8 cellular contexts compared by ENCODE assay signal in genomic region chr17:19202448-19202847, GRCh38. TPM values are rescaled to one million over a fixed set of nuclear protein-coding genes. Genes with fewer than 3 reads are reported as not detected.
DNase-seq lines count a peak whose midpoint lies in the region; ATAC-seq and TF ChIP-seq lines count a peak whose summit lies in the region.
"Not testable (repeated sequence)": the region's sequence is repeated elsewhere in the genome, so short reads cannot be mapped to it uniquely, and the experiment has no call there.

No MANE protein-coding gene starts in this region.

- not testable (repeated sequence) for TF ChIP-seq CTCF in activated CD8-positive, alpha-beta T cell treated with anti-CD3 and anti-CD28 coated beads for 36 hours (IDR thresholded peaks at IDR 0.05); gastroesophageal sphincter (IDR thresholded peaks at IDR 0.05); mucosa of descending colon (IDR thresholded peaks at IDR 0.05); thoracic aorta (IDR thresholded peaks at IDR 0.05)

- peak; percentile 70 for ATAC-seq in GM18505 (IDR thresholded peaks at IDR 0.05; ENCODE audit: unreplicated experiment)
- peak; percentile 81 for ATAC-seq in GM19452 (IDR thresholded peaks at IDR 0.05; ENCODE audit: unreplicated experiment)
- ATAC-seq in HG02759 (IDR thresholded peaks at IDR 0.05; ENCODE audit: unreplicated experiment) = peak; percentile 70
- peak; percentile 71 for ATAC-seq in HG03439 (IDR thresholded peaks at IDR 0.05; ENCODE audit: unreplicated experiment)
- ATAC-seq in activated CD8-positive, alpha-beta T cell treated with anti-CD3 and anti-CD28 coated beads for 36 hours = peak; percentile 99
- ATAC-seq in gastroesophageal sphincter = peak; percentile 90
- ATAC-seq in mucosa of descending colon = peak; percentile 96
- ATAC-seq in thoracic aorta (ENCODE audit: insufficient number of reproducible peaks, low FRiP score, low read depth) = peak; percentile 60

- not testable (repeated sequence) for H3K4me3 Mint-ChIP-seq in activated CD8-positive, alpha-beta T cell treated with anti-CD3 and anti-CD28 coated beads for 36 hours

- H3K27ac ChIP-seq in gastroesophageal sphincter, thoracic aorta: not testable (repeated sequence)

- not testable (repeated sequence) for H3K4me3 ChIP-seq in gastroesophageal sphincter, mucosa of descending colon, thoracic aorta

- H3K4me1 ChIP-seq in gastroesophageal sphincter; mucosa of descending colon (ENCODE audit: low read depth); thoracic aorta (ENCODE audit: control insufficient read depth in 1 of 2, low read depth in 2 of 2): not testable (repeated sequence)

- intact Hi-C loops in activated CD8-positive, alpha-beta T cell treated with anti-CD3 and anti-CD28 coated beads for 36 hours (cut with micrococcal nuclease); mucosa of descending colon (cut with DNase I, micrococcal nuclease): not testable (repeated sequence)

- TF ChIP-seq POLR2A in GM18505 (IDR thresholded peaks at IDR 0.05; ENCODE audit: borderline replicate concordance, extremely low read depth, insufficient read depth, insufficient read length); gastroesophageal sphincter (IDR thresholded peaks at IDR 0.05): not testable (repeated sequence)

- not testable (repeated sequence) for H3K27me3 Mint-ChIP-seq in activated CD8-positive, alpha-beta T cell treated with anti-CD3 and anti-CD28 coated beads for 36 hours

- not testable (repeated sequence) for H3K4me1 Mint-ChIP-seq in activated CD8-positive, alpha-beta T cell treated with anti-CD3 and anti-CD28 coated beads for 36 hours (ENCODE audit: low read depth)

- CTCF ChIA-PET in activated CD8-positive, alpha-beta T cell treated with anti-CD3 and anti-CD28 coated beads for 36 hours (lab: Charles Lee) = not testable (repeated sequence)

- not testable (repeated sequence) for H3K36me3 Mint-ChIP-seq in activated CD8-positive, alpha-beta T cell treated with anti-CD3 and anti-CD28 coated beads for 36 hours (ENCODE audit: low read depth)

- DNase-seq in activated CD8-positive, alpha-beta T cell treated with anti-CD3 and anti-CD28 coated beads for 36 hours; mucosa of descending colon; thoracic aorta (ENCODE audit: low spot score): not testable (repeated sequence)

- WGBS in gastroesophageal sphincter (ENCODE audit: low coverage in 1 of 2), 2 donors = no CpG with 5 or more reads among the region's 20 CpGs

- H3K36me3 ChIP-seq in gastroesophageal sphincter; mucosa of descending colon (ENCODE audit: low read depth); thoracic aorta: not testable (repeated sequence)

- TF ChIP-seq EP300 in gastroesophageal sphincter (IDR thresholded peaks at IDR 0.05) = not testable (repeated sequence)

- H3K9me3 Mint-ChIP-seq in activated CD8-positive, alpha-beta T cell treated with anti-CD3 and anti-CD28 coated beads for 36 hours = not testable (repeated sequence)

- not testable (repeated sequence) for H3K27ac Mint-ChIP-seq in activated CD8-positive, alpha-beta T cell treated with anti-CD3 and anti-CD28 coated beads for 36 hours

- not testable (repeated sequence) for H3K9me3 ChIP-seq in gastroesophageal sphincter, mucosa of descending colon, thoracic aorta

- POLR2A ChIA-PET in activated CD8-positive, alpha-beta T cell treated with anti-CD3 and anti-CD28 coated beads for 36 hours (lab: Charles Lee) = not testable (repeated sequence)

- not testable (repeated sequence) for H3K27me3 ChIP-seq in gastroesophageal sphincter; thoracic aorta (replicated peaks; ENCODE audit: insufficient read depth)

RNA-seq across cellular contexts. Expression of gene EPN2, which starts 34.7 kb away (rescaled TPM):
- total RNA-seq in activated CD8-positive, alpha-beta T cell treated with anti-CD3 and anti-CD28 coated beads for 36 hours = 1 to 10 TPM; 3.2 to 4.6 TPM
- 100 to 1,000 TPM in 1 of 4 donors, 10 to 100 TPM in 3; 30.7 to 156 (median 45.1) TPM for total RNA-seq in gastroesophageal sphincter
- 10 to 100 TPM; 32.6 to 75.8 (median 45.0) TPM for total RNA-seq in mucosa of descending colon
- 10 to 100 TPM; 28.7 to 47.9 TPM for total RNA-seq in thoracic aorta

Comparison
In these comparisons a context has a peak if more than half of its experiments do, and no peak if none do; other contexts are left out.
1. RNA of gene EPN2, which starts 34.7 kb away (total RNA-seq): 30.7 to 156 TPM in gastroesophageal sphincter, 28.7 to 47.9 TPM in thoracic aorta and 32.6 to 75.8 TPM in mucosa of descending colon; 3.2 to 4.6 TPM in activated CD8-positive, alpha-beta T cell treated with anti-CD3 and anti-CD28 coated beads for 36 hours; every median in the first group is over 4 times any median in the second.
2. Peak in every context shown above with its lines, with median percentiles within 50 percentile points of each other: ATAC-seq.